11 cellular contexts compared by ENCODE assay signal in genomic region chr9:114097613-114098020, GRCh38. TPM values are rescaled to one million over a fixed set of nuclear protein-coding genes. Genes with fewer than 3 reads are reported as not detected.
A peak's percentile ranks its signal among the peaks of the same experiment; 100 is the strongest.
DNase-seq lines count a peak whose midpoint lies in the region; ATAC-seq, FAIRE-seq and TF ChIP-seq lines count a peak whose summit lies in the region.
"Had no signal": no experiment of that assay in that cellular context is flagged by ENCODE, and none has a peak within 500 bp of the region (broad histone marks: within the 10 kb centered on the region; RNA-seq: fewer than 3 reads in every experiment).

No MANE protein-coding gene starts in this region.

- peaks cover 36% of the 10 kb centered on the region for H3K27me3 Mint-ChIP-seq in activated CD4-positive, alpha-beta T cell treated with anti-CD3 and anti-CD28 coated beads for 36 hours

- TF ChIP-seq CTCF in WERI-Rb-1 (IDR thresholded peaks at IDR 0.05; ENCODE audit: low read depth, low read length) (no peak), kidney (IDR thresholded peaks at IDR 0.05; ENCODE audit: borderline replicate concordance, extremely low read depth, insufficient read depth) (no peak)

- DNase-seq in activated CD4-positive, alpha-beta T cell treated with anti-CD3 and anti-CD28 coated beads for 36 hours: peak; percentile 33
- DNase-seq in activated CD4-positive, alpha-beta T cell treated with anti-CD3 and anti-CD28 coated beads, Interleukin-2, amount 50 U/mL, for 1 hour: no peak
- DNase-seq in WERI-Rb-1 (no peak), kidney (no peak), SJCRH30 (no peak), D341Med (ENCODE audit: low spot score) (no peak)
- DNase-seq: T1000 had no signal

- CTCF ChIA-PET in activated CD4-positive, alpha-beta T cell treated with anti-CD3 and anti-CD28 coated beads for 36 hours (lab: Charles Lee): no interaction called here

- peaks cover 54% of the 10 kb centered on the region for H3K36me3 ChIP-seq in WERI-Rb-1
- H3K36me3 ChIP-seq in kidney (ENCODE audit: control insufficient read depth in 1 of 2, insufficient read depth in 2 of 2, low read length in 2 of 2): peaks cover 12 to 33% of the 10 kb centered on the region in 2 donors
- H3K36me3 ChIP-seq in subcutaneous abdominal adipose tissue (ENCODE audit: control insufficient read depth in 5 of 5, insufficient read depth in 5 of 5, low read length in 5 of 5): no peaks in the 10 kb centered on the region
- no peaks in the 10 kb centered on the region for H3K36me3 ChIP-seq in SJCRH30

- H3K9me3 ChIP-seq in WERI-Rb-1 (ENCODE audit: severe bottlenecking): peaks cover 12% of the 10 kb centered on the region
- peaks cover 0 to 2% of the 10 kb centered on the region in 2 donors for H3K9me3 ChIP-seq in kidney (ENCODE audit: control insufficient read depth in 1 of 2, low read length in 2 of 2)
- peaks cover 0 to 6% (median 0%) of the 10 kb centered on the region in 5 donors for H3K9me3 ChIP-seq in subcutaneous abdominal adipose tissue (ENCODE audit: control insufficient read depth in 5 of 5, low read length in 5 of 5)
- H3K9me3 ChIP-seq in SJCRH30 (replicated peaks): peaks cover 7% of the 10 kb centered on the region; the same call in 1 of the 2 replicates

- H3K9me3 Mint-ChIP-seq in activated CD4-positive, alpha-beta T cell treated with anti-CD3 and anti-CD28 coated beads for 36 hours (ENCODE audit: low read depth): peaks cover 4% of the 10 kb centered on the region

- H3K27me3 ChIP-seq in WERI-Rb-1 (ENCODE audit: insufficient read depth, low read depth, severe bottlenecking) (no peaks in the 10 kb centered on the region), subcutaneous abdominal adipose tissue (ENCODE audit: control insufficient read depth in 5 of 5, insufficient read depth in 4 of 5, low read length in 5 of 5) (peaks cover 8 to 44% (median 37%) of the 10 kb centered on the region in 5 donors), SJCRH30 (no peaks in the 10 kb centered on the region; the same call in 1 of the 2 replicates)

- peaks cover 3% of the 10 kb centered on the region for H3K36me3 Mint-ChIP-seq in activated CD4-positive, alpha-beta T cell treated with anti-CD3 and anti-CD28 coated beads for 36 hours (ENCODE audit: low read depth)

- H3K27ac ChIP-seq in WERI-Rb-1: peak overlapping the region; percentile 64
- H3K27ac ChIP-seq in kidney (ENCODE audit: low read depth in 2 of 2, low read length in 2 of 2): no peak overlapping the region
- no peak overlapping the region for H3K27ac ChIP-seq in subcutaneous abdominal adipose tissue (ENCODE audit: low read depth, low read length)
- no peak overlapping the region for H3K27ac ChIP-seq in SJCRH30

- no peak overlapping the region for H3K4me3 Mint-ChIP-seq in activated CD4-positive, alpha-beta T cell treated with anti-CD3 and anti-CD28 coated beads for 36 hours

- FAIRE-seq in kidney (lab: Jason Lieb, UNC): no peak
- FAIRE-seq: D721Med had no signal

- intact Hi-C loops in activated CD4-positive, alpha-beta T cell treated with anti-CD3 and anti-CD28 coated beads for 36 hours (cut with DNase I, micrococcal nuclease): loop anchor here in 1 of 2 experiments (1.0 kb wide), 2 partner anchors 58 to 301 kb away; partner anchors contain the start of gene COL27A1
- intact Hi-C loops in kidney (cut with DNase I): no loop called here

- peaks cover 27 to 31% of the 10 kb centered on the region in 2 donors for H3K4me1 ChIP-seq in kidney (ENCODE audit: control insufficient read depth in 1 of 2, insufficient read depth in 1 of 2, low read depth in 1 of 2, low read length in 2 of 2)
- H3K4me1 ChIP-seq in subcutaneous abdominal adipose tissue (ENCODE audit: control insufficient read depth in 5 of 5, insufficient read depth in 5 of 5, low read length in 5 of 5): peaks cover 0 to 10% (median 8%) of the 10 kb centered on the region in 5 donors
- H3K4me1 ChIP-seq in SJCRH30: no peaks in the 10 kb centered on the region

- no peak for ATAC-seq in activated CD4-positive, alpha-beta T cell treated with anti-CD3 and anti-CD28 coated beads for 36 hours
- no peak for ATAC-seq in GM18505 (IDR thresholded peaks at IDR 0.05; ENCODE audit: unreplicated experiment)

- H3K4me1 Mint-ChIP-seq in activated CD4-positive, alpha-beta T cell treated with anti-CD3 and anti-CD28 coated beads for 36 hours: no peaks in the 10 kb centered on the region

- no peak for TF ChIP-seq POLR2A in GM18505 (IDR thresholded peaks at IDR 0.05; ENCODE audit: borderline replicate concordance, extremely low read depth, insufficient read depth, insufficient read length)

- H3K9ac ChIP-seq in kidney (ENCODE audit: low read length in 2 of 2): peak overlapping the region in 1 of 2 donors; percentile 16
- H3K9ac ChIP-seq in subcutaneous abdominal adipose tissue (ENCODE audit: low read length in 5 of 5): no peak overlapping the region

- H3K4me3 ChIP-seq in WERI-Rb-1 (ENCODE audit: low read depth, low read length) (peak overlapping the region; percentile 41), kidney (ENCODE audit: low read length in 2 of 2) (peak overlapping the region; percentile 60 to 65), subcutaneous abdominal adipose tissue (ENCODE audit: low read depth in 1 of 5, low read length in 5 of 5) (peak overlapping the region in 3 of 5 donors; percentile 12 to 37 (median 31)), SJCRH30 (no peak overlapping the region)

- POLR2A ChIA-PET in activated CD4-positive, alpha-beta T cell treated with anti-CD3 and anti-CD28 coated beads for 36 hours (lab: Charles Lee): no interaction called here

- H3K27ac Mint-ChIP-seq in activated CD4-positive, alpha-beta T cell treated with anti-CD3 and anti-CD28 coated beads for 36 hours: no peak overlapping the region

RNA-seq across cellular contexts. Expression of gene KIF12, which starts 1.5 kb away (rescaled TPM):
- not detected for total RNA-seq in activated CD4-positive, alpha-beta T cell treated with anti-CD3 and anti-CD28 coated beads for 36 hours
- total RNA-seq in kidney: 202 TPM
- 155 TPM for polyA plus RNA-seq in kidney (ENCODE audit: insufficient read depth, low read depth, low replicate concordance)
- total RNA-seq in SJCRH30 (2014; rRNA removed; shearing (Covaris generic)): 0.13 TPM in 1 of 2 replicates, not detected in the other
- total RNA-seq: fibroblast of lung had no signal
- polyA plus RNA-seq: fibroblast of lung had no signal

RNA-seq across cellular contexts. Expression of gene AMBP, which starts 19.5 kb away (rescaled TPM):
- not detected for total RNA-seq in activated CD4-positive, alpha-beta T cell treated with anti-CD3 and anti-CD28 coated beads for 36 hours
- 5.3 TPM for total RNA-seq in kidney
- polyA plus RNA-seq in kidney (ENCODE audit: insufficient read depth, low read depth, low replicate concordance): 43.5 TPM
- total RNA-seq in SJCRH30 (2014; rRNA removed; shearing (Covaris generic)): 0.55 and 0.81 TPM in 2 replicates

RNA-seq across cellular contexts. Expression of gene COL27A1, which starts 57.7 kb away (rescaled TPM):
- total RNA-seq in activated CD4-positive, alpha-beta T cell treated with anti-CD3 and anti-CD28 coated beads for 36 hours: 1 to 10 TPM; 8.9 to 9.1 TPM
- total RNA-seq in kidney: 45.6 TPM
- 13.6 TPM for polyA plus RNA-seq in kidney (ENCODE audit: insufficient read depth, low read depth, low replicate concordance)
- 13.0 and 18.6 TPM in 2 replicates for total RNA-seq in SJCRH30 (2014; rRNA removed; shearing (Covaris generic))

Comparison
In these comparisons a context has a peak if more than half of its experiments do, and no peak if none do; other contexts are left out.
1. RNA of gene KIF12, which starts 1.5 kb away (total RNA-seq): 202 TPM in kidney (single experiment); not detected in activated CD4-positive, alpha-beta T cell treated with anti-CD3 and anti-CD28 coated beads for 36 hours and 0.13 TPM in SJCRH30; every median in the first group is over 100 times any median in the second.